15 cellular contexts compared by ENCODE assay signal in the genomic region with DNA sequence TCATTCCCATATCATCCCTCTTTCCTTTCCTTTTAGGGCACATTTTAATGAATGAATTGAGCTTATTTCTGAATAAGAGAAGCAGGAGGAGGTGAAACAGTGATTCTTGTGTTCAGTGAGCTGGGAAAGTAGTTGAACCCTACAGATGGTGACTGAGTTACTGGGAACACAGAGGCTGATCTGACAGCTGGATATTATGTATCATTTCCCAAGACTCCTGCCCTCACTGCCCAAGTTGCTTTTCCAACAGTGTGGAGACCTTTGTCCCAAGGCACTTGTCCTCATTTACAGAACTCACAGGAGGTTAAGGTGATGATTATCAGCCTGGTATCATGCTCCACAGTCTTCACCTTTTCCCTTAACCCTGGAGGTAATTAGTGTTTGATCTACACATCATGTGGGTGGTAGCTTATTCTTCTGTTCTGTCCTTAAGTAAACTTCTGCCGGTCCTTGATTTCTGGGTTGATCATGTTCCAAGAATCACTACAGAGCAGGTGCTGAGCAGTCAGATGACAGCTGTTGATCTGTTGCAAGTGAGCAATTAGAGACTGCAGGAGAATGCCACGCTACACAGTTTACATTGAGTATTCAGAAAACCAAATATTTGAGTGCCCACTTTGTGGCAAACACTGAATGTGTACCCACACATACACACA.
A peak's percentile ranks its signal among the peaks of the same experiment; 100 is the strongest.
DNase-seq lines count a peak whose midpoint lies in the region.
"Had no signal": no experiment of that assay in that cellular context is flagged by ENCODE, and none has a peak within 500 bp of the region (broad histone marks: within the 10 kb centered on the region; RNA-seq: fewer than 3 reads in every experiment).

No MANE protein-coding gene starts in this region.

- peak; percentile 92 for DNase-seq in DMS 273 (lab: John Stamatoyannopoulos, UW; ENCODE audit: unreplicated experiment)
- DNase-seq in NCI-H1417 treated with DMSO at 0.1 percent for 48 hours (lab: John Stamatoyannopoulos, UW): peak; percentile 44
- DNase-seq in NCI-H2171 treated with DMSO at 0.1 percent for 48 hours (lab: John Stamatoyannopoulos, UW): peak; percentile 92
- peak; percentile 86 to 91 for DNase-seq in SHP77 (lab: John Stamatoyannopoulos, UW)
- no peak for DNase-seq in activated T-cell treated with anti-CD3 and anti-CD28 coated beads, Interleukin-2, amount 50 U/mL, for 1 hour
- DNase-seq in T1000 (lab: John Stamatoyannopoulos, UW): no peak
- DNase-seq in nucleus accumbens (lab: John Stamatoyannopoulos, UW): no peak
- DNase-seq in cerebellar cortex (ENCODE audit: low spot score): no peak
- DNase-seq: activated naive CD4-positive, alpha-beta T cell treated with anti-CD3 and anti-CD28 coated beads for 36 hours; aorta; hypothalamus; kidney glomerular epithelial cell; RPMI8226; stimulated activated naive CD4-positive, alpha-beta T cell; transverse colon had no signal

Comparison
In these comparisons a context has a peak if more than half of its experiments do, and no peak if none do; other contexts are left out.
1. DNase-seq: peak in DMS 273 (single experiment), NCI-H1417 treated with DMSO at 0.1 percent for 48 hours (single experiment), NCI-H2171 treated with DMSO at 0.1 percent for 48 hours (single experiment) and SHP77 (2 of 2); none in activated T-cell treated with anti-CD3 and anti-CD28 coated beads, Interleukin-2, amount 50 U/mL, for 1 hour (single experiment), T1000 (single experiment), nucleus accumbens (0 of 56) and cerebellar cortex (single experiment).